Comparison of ENCODE assay signal across 27 cellular contexts in the genomic region with DNA sequence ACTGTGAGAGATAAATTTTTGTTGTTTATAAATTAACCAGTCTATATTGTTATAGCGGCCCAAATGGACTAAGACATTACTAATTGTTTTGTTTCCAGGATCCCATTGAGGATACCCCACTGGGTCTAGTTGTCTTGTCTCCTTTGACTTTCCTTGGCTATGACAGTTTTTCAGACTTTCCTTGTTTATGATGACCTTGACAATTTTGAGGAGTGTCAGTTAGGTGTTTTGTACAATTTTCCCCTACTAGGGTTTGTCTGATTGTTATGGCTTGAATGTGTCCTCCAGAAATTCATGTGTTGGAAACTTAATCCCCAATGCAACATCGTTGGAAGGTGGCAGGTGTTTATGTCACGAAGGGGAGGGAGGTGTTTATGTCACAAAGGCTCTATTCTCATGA.
"Had no signal": no experiment of that assay in that cellular context is flagged by ENCODE, and none has a peak within 500 bp of the region (broad histone marks: within the 10 kb centered on the region; RNA-seq: fewer than 3 reads in every experiment).

No MANE protein-coding gene starts in this region.

- FAIRE-seq: endometrium, islet of Langerhans, keratinocyte had no signal

- H3K27me3 ChIP-seq: colonic mucosa, esophagus squamous epithelium, gastrocnemius medialis, heart right ventricle, left lung had no signal

- DNase-seq: colonic mucosa; cortex of kidney; effector CD8-positive, alpha-beta T cell; effector memory CD8-positive, alpha-beta T cell; endodermal cell; erythroblast; esophagus squamous epithelium; foreskin fibroblast; foreskin melanocyte; gastrocnemius medialis; glutamatergic neuron; head of caudate nucleus; heart right ventricle; hippocampal formation; left cardiac atrium; left lung; left ventricle myocardium superior; lower lobe of right lung; mesenchymal stem cell; mucosa of descending colon had no signal

- H3K27ac Mint-ChIP-seq: dendritic cell treated with granulocyte-macrophage colony-stimulating factor and Interleukin-4, amounts not matched to agents 40 ng/mL and 50 ng/mL, for 4 days; effector memory CD8-positive, alpha-beta T cell; endodermal cell; mesothelial cell of epicardium had no signal

- H3K4me1 Mint-ChIP-seq: endodermal cell had no signal

- H3K4me1 ChIP-seq: colonic mucosa, esophagus squamous epithelium, gastrocnemius medialis, heart right ventricle, left lung, lower lobe of right lung had no signal

- H3K9me3 Mint-ChIP-seq: dendritic cell treated with granulocyte-macrophage colony-stimulating factor and Interleukin-4, amounts not matched to agents 40 ng/mL and 50 ng/mL, for 4 days had no signal

- H3K27ac ChIP-seq: colonic mucosa, epithelial cell of prostate, esophagus squamous epithelium, gastrocnemius medialis, heart right ventricle, left lung, lower lobe of right lung had no signal

- H3K36me3 ChIP-seq: colonic mucosa, esophagus squamous epithelium, gastrocnemius medialis, heart right ventricle, left lung, lower lobe of right lung had no signal

- H3K4me3 Mint-ChIP-seq: dendritic cell treated with granulocyte-macrophage colony-stimulating factor and Interleukin-4, amounts not matched to agents 40 ng/mL and 50 ng/mL, for 4 days; effector memory CD8-positive, alpha-beta T cell; endodermal cell; mesothelial cell of epicardium had no signal

- H3K9me3 ChIP-seq: colonic mucosa, esophagus squamous epithelium, gastrocnemius medialis, heart right ventricle, left lung, lower lobe of right lung, mucosa of descending colon had no signal

- H3K36me3 Mint-ChIP-seq: mesothelial cell of epicardium had no signal

- H3K4me3 ChIP-seq: colonic mucosa, esophagus squamous epithelium, gastrocnemius medialis, heart right ventricle, left lung, lower lobe of right lung, mucosa of descending colon had no signal

- ATAC-seq: effector memory CD8-positive, alpha-beta T cell; esophagus mucosa; gastrocnemius medialis; heart right ventricle; left cardiac atrium; left lung; left ventricle myocardium superior; lower lobe of right lung; mucosa of descending colon had no signal
